4 cellular contexts compared by ENCODE assay signal in the genomic region with DNA sequence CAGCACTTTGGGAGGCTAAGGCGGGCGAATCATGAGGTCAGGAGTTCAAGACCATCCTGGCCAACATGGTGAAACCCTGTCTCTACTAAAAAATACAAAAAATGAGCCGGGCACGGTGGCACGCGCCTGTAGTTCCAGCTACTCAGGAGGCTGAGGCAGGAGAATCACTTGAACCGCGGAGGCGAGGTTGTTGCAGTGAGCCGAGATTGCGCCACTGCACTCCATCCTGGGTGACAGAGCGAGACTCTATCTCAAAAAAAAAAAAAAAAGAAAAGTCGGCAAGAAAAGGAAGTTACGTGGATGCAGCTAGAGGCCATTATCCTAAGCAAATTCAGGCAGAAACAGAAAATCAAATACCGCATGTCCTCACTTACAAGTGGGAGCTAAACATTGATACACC. TPM values are rescaled to one million over a fixed set of nuclear protein-coding genes. Genes with fewer than 3 reads are reported as not detected.
"Had no signal": no experiment of that assay in that cellular context is flagged by ENCODE, and none has a peak within 500 bp of the region (broad histone marks: within the 10 kb centered on the region; RNA-seq: fewer than 3 reads in every experiment).

No MANE protein-coding gene starts in this region.

RNA-seq across cellular contexts. Expression of gene BIK, which starts 35.8 kb away (rescaled TPM):
- total RNA-seq: chondrocyte, fibroblast of lung, left ventricle myocardium superior, occipital lobe had no signal
- polyA plus RNA-seq: fibroblast of lung had no signal
